ENCODE assay signal across 8 cellular contexts in the genomic region with DNA sequence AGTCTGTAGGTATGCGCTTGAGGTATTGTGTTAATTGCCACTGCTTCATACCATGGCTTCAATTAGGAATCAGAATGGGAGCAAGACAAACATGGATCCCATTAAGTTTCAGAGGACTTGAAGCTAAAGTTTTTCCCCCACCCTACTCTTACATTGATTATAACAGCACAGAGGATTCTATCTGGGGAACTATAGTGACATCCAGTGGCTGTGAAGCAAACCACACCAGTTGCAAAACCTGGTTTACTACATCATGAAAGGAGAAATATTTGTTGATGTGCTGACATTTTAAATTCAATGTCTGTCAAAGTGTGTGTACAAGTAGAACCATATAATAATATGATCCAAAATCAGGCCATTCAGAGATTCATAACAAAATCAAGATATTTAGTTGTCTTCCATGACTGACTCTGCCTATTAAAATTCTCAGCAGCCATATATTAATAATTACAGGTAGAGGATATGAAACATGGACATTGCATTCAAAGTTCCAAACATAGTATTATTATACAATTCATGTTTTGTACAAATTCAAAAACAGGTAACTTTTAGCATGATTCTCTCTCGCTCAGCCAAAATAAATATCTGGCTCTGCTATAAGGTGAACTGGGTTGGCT.
DNase-seq lines count a peak whose midpoint lies in the region; ATAC-seq and TF ChIP-seq lines count a peak whose summit lies in the region.

No MANE protein-coding gene starts in this region.

- peaks cover 31% of the 10 kb centered on the region for H3K27me3 ChIP-seq in A673 (replicated peaks; ENCODE audit: insufficient read depth, low read depth, low read length, poor library complexity)
- H3K27me3 ChIP-seq in mesendoderm (ENCODE audit: insufficient read depth, low read length, poor library complexity): no peaks in the 10 kb centered on the region

- no peak overlapping the region for H4K5ac ChIP-seq in mesendoderm (ENCODE audit: low read length)

- H2BK15ac ChIP-seq in mesendoderm (replicated peaks; ENCODE audit: low read depth): no peak overlapping the region

- no peak overlapping the region for H2BK120ac ChIP-seq in mesendoderm (ENCODE audit: low read depth, low read length)

- intact Hi-C loops in A673 (cut with micrococcal nuclease; ENCODE audit: unreplicated experiment): no loop called here

- no peak overlapping the region for H3K9ac ChIP-seq in mesendoderm (ENCODE audit: low read length)

- DNase-seq in A673 (ENCODE audit: low spot score) (peak; percentile 66), NCI-H82 treated with DMSO at 0.1 percent for 48 hours (lab: John Stamatoyannopoulos, UW; ENCODE audit: unreplicated experiment) (peak; percentile 33), dermis blood vessel endothelial cell (peak; percentile 73), mesendoderm (peak; percentile 64)
- DNase-seq in stimulated activated naive CD8-positive, alpha-beta T cell treated with anti-CD3 and anti-CD28 coated beads, Interleukin-15, Interleukin-2, amounts not matched to agents 100 U/mL and 50 U/mL, for 24 hours: no peak

- H2AK5ac ChIP-seq in mesendoderm (ENCODE audit: low read length): no peak overlapping the region

- peak; percentile 79 for ATAC-seq in GM18867 (IDR thresholded peaks at IDR 0.05; ENCODE audit: unreplicated experiment)
- peak; percentile 77 for ATAC-seq in HG03378 (IDR thresholded peaks at IDR 0.05; ENCODE audit: unreplicated experiment)
- ATAC-seq in GM21737 (IDR thresholded peaks at IDR 0.05; ENCODE audit: unreplicated experiment): no peak
- no peak for ATAC-seq in stimulated activated naive CD8-positive, alpha-beta T cell treated with anti-CD3 and anti-CD28 coated beads, Interleukin-15, Interleukin-2, amounts not matched to agents 100 U/mL and 50 U/mL, for 24 hours

- no peaks in the 10 kb centered on the region for H3K9me3 ChIP-seq in A673 (ENCODE audit: low read depth, low read length, poor library complexity, severe bottlenecking)

- H3K79me2 ChIP-seq in mesendoderm (ENCODE audit: control insufficient read depth, insufficient read depth, low read length): no peaks in the 10 kb centered on the region

- H3K56ac ChIP-seq in mesendoderm (ENCODE audit: low read length): no peak overlapping the region

- H3K4me2 ChIP-seq in mesendoderm (ENCODE audit: low read length): no peak overlapping the region

- H3K36me3 ChIP-seq in A673 (ENCODE audit: insufficient read depth, low read length, poor library complexity, severe bottlenecking) (no peaks in the 10 kb centered on the region), mesendoderm (ENCODE audit: control insufficient read depth, insufficient read depth, low read length) (no peaks in the 10 kb centered on the region)

- CTCF ChIA-PET in A673 (lab: Charles Lee): interaction anchor here (0.9 to 1.0 kb wide), 2 partner anchors 43 to 1193 kb away, joined by 3 read pairs; no protein-coding TSS in a partner anchor

- no peak overlapping the region for H4K8ac ChIP-seq in mesendoderm (ENCODE audit: low read depth, low read length)

- BruUV-seq in A673 (replicated peaks; lab: Mats Ljungman, UMichigan): no TSS peak

- peak; percentile 81 for TF ChIP-seq CTCF in A673 (conservative IDR thresholded peaks at IDR 0.05; ENCODE audit: low read depth, low read length)

- H3K4me3 ChIP-seq in A673 (ENCODE audit: low read depth, low read length, poor library complexity, severe bottlenecking) (no peak overlapping the region), mesendoderm (ENCODE audit: low read length) (no peak overlapping the region)

- H3K18ac ChIP-seq in mesendoderm (ENCODE audit: low read length): no peak overlapping the region

- POLR2A ChIA-PET in A673 (lab: Charles Lee; ENCODE audit: low non-redundant PET): no interaction called here

- H3K79me1 ChIP-seq in mesendoderm (ENCODE audit: low read length): no peaks in the 10 kb centered on the region

- no peak overlapping the region for H3K27ac ChIP-seq in A673 (ENCODE audit: low read depth, low read length, poor library complexity, severe bottlenecking)
- H3K27ac ChIP-seq in mesendoderm (ENCODE audit: low read depth, low read length): no peak overlapping the region

- H3K4me1 ChIP-seq in A673 (ENCODE audit: insufficient read depth, low read length, poor library complexity, severe bottlenecking) (peaks cover 7% of the 10 kb centered on the region), mesendoderm (ENCODE audit: control insufficient read depth, low read depth, low read length) (no peaks in the 10 kb centered on the region)

- no peak overlapping the region for H2BK5ac ChIP-seq in mesendoderm (ENCODE audit: low read length)

- H3K23ac ChIP-seq in mesendoderm (ENCODE audit: low read length): no peak overlapping the region

- no CpG with 5 or more reads among the region's 2 CpGs for WGBS in mesendoderm (ENCODE audit: extremely low coverage, insufficient coverage, low lambda C conversion rate)

- no peak overlapping the region for H3K4ac ChIP-seq in mesendoderm (ENCODE audit: low read depth, low read length)

Comparison
In these comparisons a context has a peak if more than half of its experiments do, and no peak if none do; other contexts are left out.
1. ATAC-seq: peak in GM18867 (single experiment) and HG03378 (single experiment); none in GM21737 (single experiment) and stimulated activated naive CD8-positive, alpha-beta T cell treated with anti-CD3 and anti-CD28 coated beads, Interleukin-15, Interleukin-2, amounts not matched to agents 100 U/mL and 50 U/mL, for 24 hours (single experiment).